8 cellular contexts compared by ENCODE assay signal in the genomic region with DNA sequence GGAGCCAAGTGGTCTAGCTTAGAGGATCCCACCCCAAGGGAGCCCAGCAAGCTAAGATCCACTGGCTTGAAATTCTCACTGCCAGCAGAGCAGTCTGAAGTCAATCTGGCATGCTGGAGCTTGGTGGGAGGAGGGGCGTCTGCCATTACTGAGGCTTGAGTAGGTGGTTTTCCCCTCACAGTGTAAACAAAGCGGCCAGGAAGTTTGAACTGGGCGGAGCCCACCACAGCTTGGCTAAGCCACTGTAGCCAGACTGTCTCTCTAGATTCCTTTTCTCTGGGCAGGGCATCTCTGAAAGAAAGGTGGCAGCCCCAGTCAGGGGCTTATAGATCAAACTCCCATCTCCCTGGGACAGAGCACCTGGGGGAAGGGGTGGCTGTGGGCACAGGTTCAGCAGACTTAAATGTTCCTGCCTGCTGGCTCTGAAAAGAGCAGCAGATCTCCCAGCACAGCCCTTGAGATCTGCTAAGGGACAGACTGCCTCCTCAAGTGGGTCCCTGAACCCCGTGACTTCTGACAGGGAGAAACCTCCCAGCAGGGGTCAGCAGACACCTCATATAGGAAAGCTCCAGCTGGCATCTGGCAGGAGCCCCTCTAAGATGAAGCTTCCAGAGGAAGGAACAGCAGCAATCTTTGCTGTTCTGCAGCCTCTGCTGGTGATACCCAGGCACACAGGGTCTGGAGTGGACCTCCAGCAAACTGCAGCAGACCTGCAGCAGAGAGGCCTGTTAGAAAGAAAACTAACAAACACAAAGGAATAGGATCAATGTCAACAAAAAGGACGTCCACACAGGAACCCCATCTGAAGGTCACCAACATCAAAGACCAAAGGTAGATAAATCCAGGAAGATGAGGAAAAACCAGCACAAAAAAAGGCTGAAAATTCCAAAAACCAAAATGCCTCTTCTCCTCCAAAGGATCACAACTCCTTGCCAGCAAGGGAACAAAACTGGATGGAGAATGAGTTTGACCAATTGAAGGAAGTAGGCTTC.
DNase-seq lines count a peak whose midpoint lies in the region; ATAC-seq and TF ChIP-seq lines count a peak whose summit lies in the region.
"Not testable (repeated sequence)": the region's sequence is repeated elsewhere in the genome, so short reads cannot be mapped to it uniquely, and the experiment has no call there.

No MANE protein-coding gene starts in this region.

- peak; percentile 44; the same call in 2 of the 3 replicates for TF ChIP-seq CTCF in GM12872 (IDR thresholded peaks at IDR 0.05; ENCODE audit: insufficient read depth, low read depth, low read length)
- TF ChIP-seq CTCF in LNCaP clone FGC (IDR thresholded peaks at IDR 0.05; ENCODE audit: control insufficient read depth, extremely low read depth, insufficient read depth) = peak; percentile 29; the same call in 1 of the 2 replicates
- TF ChIP-seq CTCF in upper lobe of left lung (IDR thresholded peaks at IDR 0.05) = peak in 4 of 6 experiments; percentile 23 to 41 (median 34)

- H3K4me3 ChIP-seq in LNCaP clone FGC (ENCODE audit: low read depth, low read length); neuronal stem cell (ENCODE audit: low read length in 2 of 2); upper lobe of left lung: not testable (repeated sequence)

- H3K4me2 ChIP-seq in neuronal stem cell (ENCODE audit: insufficient read depth, low read length, poor library complexity, severe bottlenecking) = not testable (repeated sequence)

- not testable (repeated sequence) for H2AK5ac ChIP-seq in neuronal stem cell (ENCODE audit: low read depth, low read length)

- TF ChIP-seq POLR2A in upper lobe of left lung (IDR thresholded peaks at IDR 0.05) = not testable (repeated sequence)

- not testable (repeated sequence) for H4K91ac ChIP-seq in neuronal stem cell (ENCODE audit: low read depth, low read length, poor library complexity)

- not testable (repeated sequence) for H4K8ac ChIP-seq in neuronal stem cell (ENCODE audit: low read depth, low read length)

- not testable (repeated sequence) for H2BK15ac ChIP-seq in neuronal stem cell (ENCODE audit: low read length)

- not testable (repeated sequence) for H3K27me3 ChIP-seq in neuronal stem cell (ENCODE audit: control insufficient read depth in 3 of 3, insufficient read depth in 3 of 3, low read depth in 1 of 3, low read length in 3 of 3); upper lobe of left lung

- DNase-seq in H4 (ENCODE audit: low spot score) (peak; percentile 68), SW480 (ENCODE audit: low spot score) (peak; percentile 3), fibroblast of the conjunctiva (ENCODE audit: low read depth) (peak; percentile 12), upper lobe of left lung (peak in 1 of 2 donors; percentile 83)
- not testable (repeated sequence) for DNase-seq in LNCaP clone FGC (ENCODE audit: low read depth); neuronal stem cell (ENCODE audit: low spot score)
- peak; percentile 66 for DNase-seq in activated effector memory CD4-positive, alpha-beta T cell treated with anti-CD3 and anti-CD28 coated beads, Interleukin-2, amount 50 U/mL, for 16 hours

- H3K27ac ChIP-seq in neuronal stem cell (replicated peaks; ENCODE audit: low read length) = not testable (repeated sequence)
- peak overlapping the region in 1 of 4 donors; percentile 12 for H3K27ac ChIP-seq in upper lobe of left lung

- not testable (repeated sequence) for H3K18ac ChIP-seq in neuronal stem cell (ENCODE audit: low read length)

- not testable (repeated sequence) for ATAC-seq in upper lobe of left lung (ENCODE audit: low FRiP score in 2 of 2)

- not testable (repeated sequence) for H2BK12ac ChIP-seq in neuronal stem cell (ENCODE audit: low read length)

- H3K23ac ChIP-seq in neuronal stem cell (ENCODE audit: low read depth, low read length, poor library complexity) = not testable (repeated sequence)

- H2BK5ac ChIP-seq in neuronal stem cell (ENCODE audit: low read length) = not testable (repeated sequence)

- H3K36me3 ChIP-seq in neuronal stem cell (replicated peaks in 1 of 2; ENCODE audit: control insufficient read depth in 2 of 2, insufficient read depth in 2 of 2, low read length in 2 of 2); upper lobe of left lung: not testable (repeated sequence)

- H3K14ac ChIP-seq in neuronal stem cell (ENCODE audit: low read length) = not testable (repeated sequence)

- H2BK120ac ChIP-seq in neuronal stem cell (ENCODE audit: low read depth, low read length) = not testable (repeated sequence)

- not testable (repeated sequence) for TF ChIP-seq EP300 in upper lobe of left lung (IDR thresholded peaks at IDR 0.05)

- H3K79me1 ChIP-seq in neuronal stem cell (ENCODE audit: low read depth, low read length) = not testable (repeated sequence)

- not testable (repeated sequence) for H3K9me3 ChIP-seq in neuronal stem cell (replicated peaks in 1 of 2; ENCODE audit: control insufficient read depth in 2 of 2, insufficient read depth in 1 of 2, low read depth in 1 of 2, low read length in 2 of 2); upper lobe of left lung

- not testable (repeated sequence) for H3K9ac ChIP-seq in neuronal stem cell (ENCODE audit: low read depth, low read length, poor library complexity)

- WGBS in neuronal stem cell (ENCODE audit: extremely low coverage in 2 of 2, insufficient read length in 2 of 2, insufficient replicate concordance in 1 of 2), 2 donors = no CpG with 5 or more reads among the region's 5 CpGs
- 17 to 21% methylated on average over 5 of the region's 5 CpGs for WGBS in upper lobe of left lung, 2 donors

- not testable (repeated sequence) for H3K4me1 ChIP-seq in neuronal stem cell (ENCODE audit: control insufficient read depth in 2 of 2, insufficient read depth in 1 of 2, low read depth in 1 of 2, low read length in 2 of 2)
- peaks cover 0 to 16% (median 11%) of the 10 kb centered on the region in 4 donors for H3K4me1 ChIP-seq in upper lobe of left lung

- H2AFZ ChIP-seq in neuronal stem cell (ENCODE audit: low read length) = peak overlapping the region; percentile 53

- not testable (repeated sequence) for H3K4ac ChIP-seq in neuronal stem cell (ENCODE audit: low read length)
